3 cellular contexts compared by ENCODE assay signal in the genomic region with DNA sequence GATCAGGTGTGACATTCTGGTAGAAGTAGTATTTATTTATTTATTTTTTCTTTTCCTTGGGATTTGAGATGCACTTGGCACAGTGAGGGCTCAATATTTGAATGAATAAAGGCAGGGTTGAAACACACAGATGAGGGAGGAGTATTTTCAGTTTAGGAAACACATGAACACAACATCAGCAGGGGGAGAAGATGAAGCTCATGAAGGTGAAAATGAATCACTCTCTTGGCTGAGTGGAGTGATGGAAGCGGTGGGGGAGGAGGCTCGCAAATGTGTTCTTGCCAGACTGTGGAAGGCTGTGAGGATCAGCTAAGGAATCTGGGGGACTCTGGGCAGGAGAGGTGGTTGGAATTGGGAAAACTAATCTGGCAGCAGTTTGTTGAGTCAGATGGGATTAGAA.
TF ChIP-seq lines count a peak whose summit lies in the region.

No MANE protein-coding gene starts in this region.

TF ChIP-seq in SK-N-SH treated with all-trans-retinoic acid at 6 μM for 48 hours, 23 proteins besides CTCF, POLR2A, EP300 and RAD21 (continues in another document):
- TF ChIP-seq, protein P1, sequence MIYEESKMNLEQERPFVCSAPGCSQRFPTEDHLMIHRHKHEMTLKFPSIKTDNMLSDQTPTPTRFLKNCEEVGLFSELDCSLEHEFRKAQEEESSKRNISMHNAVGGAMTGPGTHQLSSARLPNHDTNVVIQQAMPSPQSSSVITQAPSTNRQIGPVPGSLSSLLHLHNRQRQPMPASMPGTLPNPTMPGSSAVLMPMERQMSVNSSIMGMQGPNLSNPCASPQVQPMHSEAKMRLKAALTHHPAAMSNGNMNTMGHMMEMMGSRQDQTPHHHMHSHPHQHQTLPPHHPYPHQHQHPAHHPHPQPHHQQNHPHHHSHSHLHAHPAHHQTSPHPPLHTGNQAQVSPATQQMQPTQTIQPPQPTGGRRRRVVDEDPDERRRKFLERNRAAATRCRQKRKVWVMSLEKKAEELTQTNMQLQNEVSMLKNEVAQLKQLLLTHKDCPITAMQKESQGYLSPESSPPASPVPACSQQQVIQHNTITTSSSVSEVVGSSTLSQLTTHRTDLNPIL (CRISPR knock-in tag; IDR thresholded peaks at IDR 0.05; ENCODE audit: low read depth) = no peak
- TF ChIP-seq SNAI2 (CRISPR knock-in tag; IDR thresholded peaks at IDR 0.05) = no peak
- no peak for TF ChIP-seq TSHZ2 (CRISPR knock-in tag; IDR thresholded peaks at IDR 0.05)
- TF ChIP-seq ESRRG (CRISPR knock-in tag; IDR thresholded peaks at IDR 0.05) = no peak
- no peak for TF ChIP-seq CSRNP3 (CRISPR knock-in tag; IDR thresholded peaks at IDR 0.05)
- TF ChIP-seq ISL1 (CRISPR knock-in tag; IDR thresholded peaks at IDR 0.05) = no peak
- TF ChIP-seq ZNF70 (CRISPR knock-in tag; IDR thresholded peaks at IDR 0.05) = no peak
- TF ChIP-seq CSDC2 (CRISPR knock-in tag; IDR thresholded peaks at IDR 0.05) = no peak

TF ChIP-seq in SK-N-SH, 30 proteins besides CTCF, POLR2A, EP300 and RAD21 (continued from another document):
- no peak for TF ChIP-seq TAF1 (IDR thresholded peaks at IDR 0.05; ENCODE audit: borderline replicate concordance, low read depth, low read length)
- TF ChIP-seq RCOR1 (IDR thresholded peaks at IDR 0.05; ENCODE audit: low read length) = no peak
- no peak for TF ChIP-seq FOXJ3 (CRISPR knock-in tag; IDR thresholded peaks at IDR 0.05)
- TF ChIP-seq SIN3A (IDR thresholded peaks at IDR 0.05; ENCODE audit: borderline replicate concordance, low read depth, low read length) = no peak
- TF ChIP-seq MXI1 (IDR thresholded peaks at IDR 0.05; ENCODE audit: low read depth, low read length) = no peak
- no peak for TF ChIP-seq POLR2AphosphoS5 (IDR thresholded peaks at IDR 0.05; ENCODE audit: low read depth, low read length)
- no peak for TF ChIP-seq SMC3 (IDR thresholded peaks at IDR 0.05; ENCODE audit: low read depth, low read length)
- TF ChIP-seq GATA2 (CRISPR knock-in tag; IDR thresholded peaks at IDR 0.05) = no peak
- no peak for TF ChIP-seq ELF1 (IDR thresholded peaks at IDR 0.05)
- TF ChIP-seq EZH2phosphoT487 (IDR thresholded peaks at IDR 0.05; ENCODE audit: borderline replicate concordance, low read depth) = no peak
- TF ChIP-seq REST (IDR thresholded peaks at IDR 0.05; ENCODE audit: low read depth, low read length) = no peak

TF ChIP-seq in GM12878, 131 proteins besides CTCF, POLR2A, EP300 and RAD21 (continued from another document):
- TF ChIP-seq ATF3 (IDR thresholded peaks at IDR 0.05; ENCODE audit: borderline replicate concordance, extremely low read depth, low read depth, low read length) = no peak
- no peak for TF ChIP-seq SUZ12 (IDR thresholded peaks at IDR 0.05; ENCODE audit: unreplicated experiment)
- no peak for TF ChIP-seq MTA2 (IDR thresholded peaks at IDR 0.05; ENCODE audit: low read depth)
- TF ChIP-seq TCF3 (IDR thresholded peaks at IDR 0.05; ENCODE audit: borderline replicate concordance, insufficient read depth, low read depth, low read length) = no peak
- no peak for TF ChIP-seq CHD4 (IDR thresholded peaks at IDR 0.05)
- TF ChIP-seq HDGF (IDR thresholded peaks at IDR 0.05) = no peak
- no peak for TF ChIP-seq SMAD5 (IDR thresholded peaks at IDR 0.05; ENCODE audit: low read depth)
- TF ChIP-seq NFIC (IDR thresholded peaks at IDR 0.05; ENCODE audit: low read depth, low read length) = no peak
- TF ChIP-seq ZNF24 (IDR thresholded peaks at IDR 0.05) = no peak
- TF ChIP-seq RELA (IDR thresholded peaks at IDR 0.05; ENCODE audit: borderline replicate concordance, partially characterized antibody) = no peak
- TF ChIP-seq HDAC2 (IDR thresholded peaks at IDR 0.05) = no peak
- TF ChIP-seq CBFB (IDR thresholded peaks at IDR 0.05; ENCODE audit: low read depth) = no peak
- no peak for TF ChIP-seq SREBF2 (IDR thresholded peaks at IDR 0.05; ENCODE audit: low read length)
- no peak for TF ChIP-seq CEBPB (IDR thresholded peaks at IDR 0.05; ENCODE audit: borderline replicate concordance in 1 of 2, low read depth in 2 of 2, low read length in 2 of 2)
- TF ChIP-seq MEF2B (IDR thresholded peaks at IDR 0.05; ENCODE audit: partially characterized antibody, poor library complexity, severe bottlenecking) = no peak
- no peak for TF ChIP-seq ELK1 (IDR thresholded peaks at IDR 0.05; ENCODE audit: low read depth, low read length)
- no peak for TF ChIP-seq WRNIP1 (IDR thresholded peaks at IDR 0.05; ENCODE audit: borderline replicate concordance, low read depth, low read length)
- no peak for TF ChIP-seq POLR2AphosphoS5 (IDR thresholded peaks at IDR 0.05; ENCODE audit: low read length)
TF ChIP-seq in GM12878: peak in this region for 0.
